13 cellular contexts compared by ENCODE assay signal in the genomic region with DNA sequence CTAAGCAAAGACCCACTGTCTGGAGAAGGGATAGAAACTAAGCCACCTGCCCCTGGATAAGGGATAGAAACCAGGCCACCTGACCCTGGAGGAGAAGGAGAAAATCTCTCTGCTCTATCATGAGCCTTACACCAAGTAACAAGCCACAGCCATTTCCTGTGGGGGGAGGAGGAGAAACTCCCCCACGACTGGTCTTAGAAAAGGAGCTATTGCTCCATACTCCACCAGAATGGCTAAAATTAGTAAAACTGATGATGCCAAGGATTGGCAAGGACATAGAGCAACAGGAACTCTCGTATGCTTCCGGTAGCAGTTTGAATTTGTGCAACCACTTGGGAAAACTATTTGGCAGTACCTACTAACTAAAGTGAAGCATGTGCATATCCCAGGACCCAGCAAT.
A peak's percentile ranks its signal among the peaks of the same experiment; 100 is the strongest.
DNase-seq lines count a peak whose midpoint lies in the region; ATAC-seq, FAIRE-seq and TF ChIP-seq lines count a peak whose summit lies in the region.
"Had no signal": no experiment of that assay in that cellular context is flagged by ENCODE, and none has a peak within 500 bp of the region (broad histone marks: within the 10 kb centered on the region; RNA-seq: fewer than 3 reads in every experiment).

No MANE protein-coding gene starts in this region.

- H3K4me1 ChIP-seq in ACC112 (ENCODE audit: control insufficient read depth, insufficient read depth, low read length, unreplicated experiment) (peaks cover 39% of the 10 kb centered on the region), astrocyte (ENCODE audit: insufficient read depth, low read length) (peaks cover 15% of the 10 kb centered on the region), left lung (peaks cover 0 to 48% of the 10 kb centered on the region in 2 donors)

- DNase-seq in HCEC 1CT (peak; percentile 57), astrocyte (ENCODE audit: low read depth) (peak; percentile 58), left lung (no peak), chondrocyte (ENCODE audit: low spot score) (no peak), cerebellar cortex (ENCODE audit: low spot score) (no peak)
- no peak for DNase-seq in activated naive CD4-positive, alpha-beta T cell treated with anti-CD3 and anti-CD28 coated beads, Interleukin-2, amount 50 U/mL, for 72 hours (ENCODE audit: low spot score in 2 of 2)
- no peak for DNase-seq in activated T-cell treated with anti-CD3 and anti-CD28 coated beads, Interleukin-2, amount 50 U/mL, for 24 hours
- DNase-seq: effector memory CD4-positive, alpha-beta T cell; NCI-H1417 treated with DMSO at 0.1 percent for 48 hours; NCI-H748 treated with DMSO at 0.1 percent for 48 hours had no signal

- peaks cover 6% of the 10 kb centered on the region for H3K27me3 Mint-ChIP-seq in astrocyte (ENCODE audit: low read depth, unreplicated experiment)
- peaks cover 6% of the 10 kb centered on the region for H3K27me3 Mint-ChIP-seq in chondrocyte (ENCODE audit: low read depth)
- peaks cover 9% of the 10 kb centered on the region for H3K27me3 Mint-ChIP-seq in activated T-cell treated with anti-CD3 and anti-CD28 coated beads, Interleukin-2, amount 50 U/mL, for 24 hours

- H3K27ac Mint-ChIP-seq in astrocyte (ENCODE audit: unreplicated experiment) (no peak overlapping the region), chondrocyte (ENCODE audit: unreplicated experiment) (no peak overlapping the region)
- H3K27ac Mint-ChIP-seq in activated naive CD4-positive, alpha-beta T cell treated with anti-CD3 and anti-CD28 coated beads, Interleukin-2, amount 50 U/mL, for 72 hours: no peak overlapping the region
- no peak overlapping the region for H3K27ac Mint-ChIP-seq in activated T-cell treated with anti-CD3 and anti-CD28 coated beads, Interleukin-2, amount 50 U/mL, for 24 hours
- H3K27ac Mint-ChIP-seq: mesothelial cell of epicardium had no signal

- peak overlapping the region; percentile 4; the same call in 1 of the 2 replicates for H3K27ac ChIP-seq in ACC112 (ENCODE audit: low read depth, low read length)
- H3K27ac ChIP-seq in astrocyte (ENCODE audit: low read depth, low read length): no peak overlapping the region
- H3K27ac ChIP-seq in left lung: peak overlapping the region in 1 of 2 donors; percentile 2
- H3K27ac ChIP-seq: adrenal gland had no signal

- no peak for FAIRE-seq in astrocyte (lab: Jason Lieb, UNC)

- H3K4me2 ChIP-seq in astrocyte (ENCODE audit: low read length): no peak overlapping the region

- no peaks in the 10 kb centered on the region for H4K20me1 ChIP-seq in astrocyte (ENCODE audit: insufficient read depth, low read length)

- H3K79me2 ChIP-seq in ACC112 (ENCODE audit: control insufficient read depth, insufficient read depth, low read length, unreplicated experiment) (no peaks in the 10 kb centered on the region), astrocyte (ENCODE audit: insufficient read depth, low read length) (no peaks in the 10 kb centered on the region)

- H3K36me3 Mint-ChIP-seq in astrocyte (ENCODE audit: low read depth, unreplicated experiment) (no peaks in the 10 kb centered on the region), chondrocyte (ENCODE audit: low read depth) (no peaks in the 10 kb centered on the region)
- H3K36me3 Mint-ChIP-seq in activated naive CD4-positive, alpha-beta T cell treated with anti-CD3 and anti-CD28 coated beads, Interleukin-2, amount 50 U/mL, for 72 hours: no peaks in the 10 kb centered on the region
- no peaks in the 10 kb centered on the region for H3K36me3 Mint-ChIP-seq in activated T-cell treated with anti-CD3 and anti-CD28 coated beads, Interleukin-2, amount 50 U/mL, for 24 hours (ENCODE audit: low read depth)
- H3K36me3 Mint-ChIP-seq: mesothelial cell of epicardium had no signal

- TF ChIP-seq CTCF in astrocyte (IDR thresholded peaks at IDR 0.05; ENCODE audit: insufficient read depth, low read depth, low read length): no peak
- TF ChIP-seq CTCF in left lung (IDR thresholded peaks at IDR 0.05): no peak
- no peak for TF ChIP-seq CTCF in chondrocyte (IDR thresholded peaks at IDR 0.05)

- peaks cover 7% of the 10 kb centered on the region for H3K9me3 Mint-ChIP-seq in astrocyte (ENCODE audit: unreplicated experiment)
- peaks cover 5% of the 10 kb centered on the region for H3K9me3 Mint-ChIP-seq in chondrocyte (ENCODE audit: low read depth)
- H3K9me3 Mint-ChIP-seq in activated naive CD4-positive, alpha-beta T cell treated with anti-CD3 and anti-CD28 coated beads, Interleukin-2, amount 50 U/mL, for 72 hours: no peaks in the 10 kb centered on the region
- H3K9me3 Mint-ChIP-seq in activated T-cell treated with anti-CD3 and anti-CD28 coated beads, Interleukin-2, amount 50 U/mL, for 24 hours: no peaks in the 10 kb centered on the region

- H3K4me3 Mint-ChIP-seq in astrocyte (ENCODE audit: unreplicated experiment): no peak overlapping the region
- no peak overlapping the region for H3K4me3 Mint-ChIP-seq in chondrocyte (ENCODE audit: unreplicated experiment)
- no peak overlapping the region for H3K4me3 Mint-ChIP-seq in activated T-cell treated with anti-CD3 and anti-CD28 coated beads, Interleukin-2, amount 50 U/mL, for 24 hours
- H3K4me3 Mint-ChIP-seq: mesothelial cell of epicardium had no signal

- intact Hi-C loops in left lung (cut with DNase I): no loop called here

- no peak overlapping the region for H3K4me3 ChIP-seq in ACC112 (ENCODE audit: low read depth, low read length)
- H3K4me3 ChIP-seq in astrocyte (ENCODE audit: insufficient read depth, low read depth, low read length): no peak overlapping the region
- H3K4me3 ChIP-seq in left lung: no peak overlapping the region
- H3K4me3 ChIP-seq: adrenal gland had no signal

- H2AFZ ChIP-seq in ACC112 (ENCODE audit: low read length, unreplicated experiment) (peak overlapping the region; percentile 3), astrocyte (ENCODE audit: low read depth, low read length) (no peak overlapping the region)

- no peaks in the 10 kb centered on the region for H3K36me3 ChIP-seq in ACC112 (ENCODE audit: insufficient read depth, low read length)
- no peaks in the 10 kb centered on the region for H3K36me3 ChIP-seq in astrocyte (ENCODE audit: insufficient read depth, low read length)
- H3K36me3 ChIP-seq in left lung: no peaks in the 10 kb centered on the region
- H3K36me3 ChIP-seq: adrenal gland had no signal

- H3K9me3 ChIP-seq in astrocyte (ENCODE audit: insufficient read depth, low read depth, low read length) (no peaks in the 10 kb centered on the region), left lung (no peaks in the 10 kb centered on the region)
- H3K9me3 ChIP-seq: adrenal gland had no signal

- peak; percentile 29 for ATAC-seq in left lung
- no peak for ATAC-seq in activated naive CD4-positive, alpha-beta T cell treated with anti-CD3 and anti-CD28 coated beads, Interleukin-2, amount 50 U/mL, for 72 hours

- H3K4me1 Mint-ChIP-seq in astrocyte (ENCODE audit: low read depth, unreplicated experiment): peaks cover 46% of the 10 kb centered on the region
- H3K4me1 Mint-ChIP-seq in chondrocyte (ENCODE audit: low read depth): peaks cover 43% of the 10 kb centered on the region
- peaks cover 5% of the 10 kb centered on the region for H3K4me1 Mint-ChIP-seq in activated T-cell treated with anti-CD3 and anti-CD28 coated beads, Interleukin-2, amount 50 U/mL, for 24 hours (ENCODE audit: low read depth)

- H3K9ac ChIP-seq in astrocyte (ENCODE audit: low read length): no peak overlapping the region

- peaks cover 4% of the 10 kb centered on the region for H3K27me3 ChIP-seq in ACC112 (ENCODE audit: insufficient read depth, low read length)
- peaks cover 34% of the 10 kb centered on the region for H3K27me3 ChIP-seq in astrocyte (ENCODE audit: insufficient read depth, low read length)
- H3K27me3 ChIP-seq in left lung: peaks cover 0 to 2% of the 10 kb centered on the region in 2 donors

Comparison
In these comparisons a context has a peak if more than half of its experiments do, and no peak if none do; other contexts are left out.
1. DNase-seq: peak in HCEC 1CT (single experiment) and astrocyte (single experiment); none in left lung (0 of 2), chondrocyte (single experiment), cerebellar cortex (single experiment), activated naive CD4-positive, alpha-beta T cell treated with anti-CD3 and anti-CD28 coated beads, Interleukin-2, amount 50 U/mL, for 72 hours (0 of 2) and activated T-cell treated with anti-CD3 and anti-CD28 coated beads, Interleukin-2, amount 50 U/mL, for 24 hours (single experiment).